ENCODE assay signal across 10 cellular contexts in the genomic region with DNA sequence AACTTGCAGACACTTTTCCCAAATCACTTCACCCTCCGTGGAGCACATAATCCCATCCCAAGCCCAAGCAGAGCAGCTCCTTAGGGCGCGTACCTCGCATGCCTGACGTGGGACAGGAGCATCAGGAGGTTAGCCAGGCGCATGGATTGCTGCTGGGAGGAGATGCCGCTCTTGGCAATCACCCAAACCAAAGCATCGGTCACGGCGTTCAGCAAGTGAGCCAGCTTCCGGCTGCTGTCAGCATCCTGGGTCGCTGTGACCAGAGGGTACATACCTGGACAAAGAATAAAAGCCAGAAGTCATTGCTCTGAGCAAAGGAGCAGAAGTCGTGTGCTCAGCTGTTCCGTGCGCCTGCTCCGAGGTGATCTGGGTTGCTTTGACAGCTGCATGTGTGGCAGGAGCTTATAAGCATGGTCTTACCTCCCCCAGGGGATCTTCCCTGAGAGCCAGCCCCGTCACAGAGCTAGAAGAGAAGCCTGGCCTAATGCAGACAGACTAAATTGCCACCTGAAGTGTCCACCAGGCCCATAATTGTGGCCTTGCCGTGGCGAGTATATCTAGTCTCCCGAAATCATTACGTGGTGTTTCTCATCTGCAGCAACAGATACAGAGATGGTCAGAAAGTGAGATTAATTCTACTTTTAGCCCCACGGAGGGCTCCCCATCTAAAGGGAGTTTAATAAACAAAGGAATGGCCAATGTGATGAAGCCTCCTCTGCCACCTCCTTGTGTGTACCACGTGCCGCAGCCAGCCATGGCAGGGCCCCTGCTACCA. TPM values are rescaled to one million over a fixed set of nuclear protein-coding genes. Genes with fewer than 3 reads are reported as not detected.
A peak's percentile ranks its signal among the peaks of the same experiment; 100 is the strongest.
DNase-seq lines count a peak whose midpoint lies in the region; ATAC-seq, FAIRE-seq and TF ChIP-seq lines count a peak whose summit lies in the region.
"Had no signal": no experiment of that assay in that cellular context is flagged by ENCODE, and none has a peak within 500 bp of the region (broad histone marks: within the 10 kb centered on the region; RNA-seq: fewer than 3 reads in every experiment).

No MANE protein-coding gene starts in this region.

- no peak for TF ChIP-seq POLR2A in Peyer's patch (IDR thresholded peaks at IDR 0.05)

- FAIRE-seq in keratinocyte (lab: Jason Lieb, UNC): no peak

- H3K9ac ChIP-seq in keratinocyte (ENCODE audit: control insufficient read depth, extremely low read depth, insufficient read depth, low read length) (no peak overlapping the region), neural progenitor cell (no peak overlapping the region)

- DNase-seq in EH (ENCODE audit: low read depth) (peak; percentile 55), Peyer's patch (peak in 2 of 3 donors; percentile 49 to 58), keratinocyte (ENCODE audit: low read depth, low spot score) (peak; percentile 13), NCI-H1048 (lab: John Stamatoyannopoulos, UW) (no peak), activated gamma-delta T cell (lab: John Stamatoyannopoulos, UW) (no peak), neural progenitor cell (ENCODE audit: low spot score) (no peak)
- DNase-seq: SIG-M5 had no signal

- H4K20me1 ChIP-seq in keratinocyte (ENCODE audit: control insufficient read depth, extremely low read depth, insufficient read depth, low read length) (no peaks in the 10 kb centered on the region), neural progenitor cell (ENCODE audit: low read depth) (no peaks in the 10 kb centered on the region)

- H3K4me2 ChIP-seq in keratinocyte (ENCODE audit: control insufficient read depth, extremely low read depth, insufficient read depth, low read depth, low read length): no peak overlapping the region
- H3K4me2 ChIP-seq in neural progenitor cell: no peak overlapping the region

- no peak overlapping the region for H3K27ac Mint-ChIP-seq in neural progenitor cell

- H3K27ac ChIP-seq in Peyer's patch (peak overlapping the region in 3 of 4 donors; percentile 21 to 83 (median 81)), keratinocyte (ENCODE audit: control insufficient read depth, insufficient read depth, low read length) (no peak overlapping the region), neural progenitor cell (no peak overlapping the region)
- H3K27ac ChIP-seq: thoracic aorta had no signal

- H3K79me2 ChIP-seq in keratinocyte (ENCODE audit: control insufficient read depth, insufficient read depth, low read length): no peaks in the 10 kb centered on the region
- H3K79me2 ChIP-seq in neural progenitor cell (ENCODE audit: low read depth): no peaks in the 10 kb centered on the region

- no peak overlapping the region for H2AFZ ChIP-seq in keratinocyte (ENCODE audit: control insufficient read depth, low read length)
- no peak overlapping the region for H2AFZ ChIP-seq in neural progenitor cell (replicated peaks)

- TF ChIP-seq CTCF in Peyer's patch (IDR thresholded peaks at IDR 0.05) (no peak), keratinocyte (optimal IDR thresholded peaks at IDR 0.05 in 1 of 3, IDR thresholded peaks at IDR 0.05 in 1 of 3, conservative IDR thresholded peaks at IDR 0.05 in 1 of 3; ENCODE audit: extremely low read depth in 1 of 3, insufficient read depth in 2 of 3, low read length in 3 of 3) (no peak), neural progenitor cell (IDR thresholded peaks at IDR 0.05) (no peak)

- H3K27me3 ChIP-seq in Peyer's patch: no peaks in the 10 kb centered on the region
- H3K27me3 ChIP-seq in keratinocyte (ENCODE audit: control insufficient read depth, extremely low read depth, insufficient read depth, low read length): peaks cover 3% of the 10 kb centered on the region
- H3K27me3 ChIP-seq in neural progenitor cell: no peaks in the 10 kb centered on the region

- H3K27me3 Mint-ChIP-seq in neural progenitor cell (ENCODE audit: insufficient read depth, low read depth): peaks cover 3% of the 10 kb centered on the region

- H3K4me1 ChIP-seq in Peyer's patch (peaks cover 0 to 6% (median 3%) of the 10 kb centered on the region in 4 donors), keratinocyte (ENCODE audit: control insufficient read depth, extremely low read depth, insufficient read depth, low read length) (peaks cover 4% of the 10 kb centered on the region), neural progenitor cell (no peaks in the 10 kb centered on the region)

- H3K9me3 ChIP-seq in Peyer's patch (no peaks in the 10 kb centered on the region), keratinocyte (ENCODE audit: control insufficient read depth, low read depth, low read length) (no peaks in the 10 kb centered on the region), neural progenitor cell (ENCODE audit: low read depth) (no peaks in the 10 kb centered on the region)
- H3K9me3 ChIP-seq: thoracic aorta had no signal

- no peaks in the 10 kb centered on the region for H3K9me1 ChIP-seq in keratinocyte (ENCODE audit: control insufficient read depth, extremely low read depth, insufficient read depth, low read length)

- H3K4me3 Mint-ChIP-seq in neural progenitor cell: no peak overlapping the region

- dilution Hi-C loops in keratinocyte (cut with MboI; ENCODE audit: extremely low pct_ligation_motif_present, low sequenced_read_pairs): no loop called here

- H3K4me3 ChIP-seq in Peyer's patch: peak overlapping the region in 1 of 4 donors; percentile 3
- H3K4me3 ChIP-seq in keratinocyte (ENCODE audit: control insufficient read depth in 2 of 3, extremely low read depth in 1 of 3, insufficient read depth in 2 of 3, low read depth in 1 of 3, low read length in 3 of 3): no peak overlapping the region
- no peak overlapping the region for H3K4me3 ChIP-seq in neural progenitor cell
- H3K4me3 ChIP-seq: thoracic aorta had no signal

- ATAC-seq in HG02938 (IDR thresholded peaks at IDR 0.05; ENCODE audit: unreplicated experiment) (peak; percentile 2), HG03108 (IDR thresholded peaks at IDR 0.05; ENCODE audit: unreplicated experiment) (no peak)

- H3K9me3 Mint-ChIP-seq in neural progenitor cell: no peaks in the 10 kb centered on the region

- H3K36me3 Mint-ChIP-seq in neural progenitor cell: peaks cover 9% of the 10 kb centered on the region

- no peaks in the 10 kb centered on the region for H3F3A ChIP-seq in neural progenitor cell (ENCODE audit: low read depth)

- H3K36me3 ChIP-seq in Peyer's patch (no peaks in the 10 kb centered on the region), keratinocyte (ENCODE audit: control insufficient read depth in 2 of 2, extremely low read depth in 1 of 2, insufficient read depth in 2 of 2, low read length in 2 of 2) (no peaks in the 10 kb centered on the region), neural progenitor cell (no peaks in the 10 kb centered on the region)
- H3K36me3 ChIP-seq: thoracic aorta had no signal

- H3K4me1 Mint-ChIP-seq in neural progenitor cell: peaks cover 17% of the 10 kb centered on the region

RNA-seq across cellular contexts. Expression of a gene that starts 59.1 kb away (rescaled TPM):
- total RNA-seq in Peyer's patch (1 to 10 TPM in 2 of 4 donors, under 1 TPM in 1, not detected in 1; 0.66 to 6.6 (median 1.1) TPM), neural progenitor cell (ENCODE audit: low replicate concordance) (0.21 and 0.31 TPM in 2 replicates)
- 0.02 to 0.06 TPM (median 0.03 TPM) in 3 replicates for polyA plus RNA-seq in keratinocyte
- 0.09 TPM for polyA plus RNA-seq in keratinocyte (2011; ENCODE audit: low read depth)
- polyA plus RNA-seq in keratinocyte (2011; cell fraction: cytosol; rRNA removed): 0.11 TPM in 1 of 2 replicates, not detected in the other
- polyA plus RNA-seq in keratinocyte (2011; cell fraction: nucleus; rRNA removed): 0.04 and 0.13 TPM in 2 replicates
- 0.13 and 0.25 TPM in 2 replicates for polyA plus RNA-seq in keratinocyte (2012; ENCODE audit: low replicate concordance)
- polyA minus RNA-seq in keratinocyte: 0.20 to 0.45 TPM in 2 of 3 replicates, not detected in the other
- polyA minus RNA-seq in keratinocyte (2011; cell fraction: cytosol; rRNA and poly(A)+ RNA removed): not detected
- 0.31 TPM in 1 of 2 replicates, not detected in the other for polyA minus RNA-seq in keratinocyte (2011; cell fraction: nucleus; rRNA and poly(A)+ RNA removed)

Comparison
In these comparisons a context has a peak if more than half of its experiments do, and no peak if none do; other contexts are left out.
1. DNase-seq: peak in EH (single experiment), Peyer's patch (2 of 3) and keratinocyte (single experiment); none in NCI-H1048 (single experiment), activated gamma-delta T cell (single experiment) and neural progenitor cell (single experiment).
2. H3K27ac ChIP-seq: peak in Peyer's patch (3 of 4); none in keratinocyte (single experiment) and neural progenitor cell (single experiment).